14 cellular contexts compared by ENCODE assay signal in the genomic region with DNA sequence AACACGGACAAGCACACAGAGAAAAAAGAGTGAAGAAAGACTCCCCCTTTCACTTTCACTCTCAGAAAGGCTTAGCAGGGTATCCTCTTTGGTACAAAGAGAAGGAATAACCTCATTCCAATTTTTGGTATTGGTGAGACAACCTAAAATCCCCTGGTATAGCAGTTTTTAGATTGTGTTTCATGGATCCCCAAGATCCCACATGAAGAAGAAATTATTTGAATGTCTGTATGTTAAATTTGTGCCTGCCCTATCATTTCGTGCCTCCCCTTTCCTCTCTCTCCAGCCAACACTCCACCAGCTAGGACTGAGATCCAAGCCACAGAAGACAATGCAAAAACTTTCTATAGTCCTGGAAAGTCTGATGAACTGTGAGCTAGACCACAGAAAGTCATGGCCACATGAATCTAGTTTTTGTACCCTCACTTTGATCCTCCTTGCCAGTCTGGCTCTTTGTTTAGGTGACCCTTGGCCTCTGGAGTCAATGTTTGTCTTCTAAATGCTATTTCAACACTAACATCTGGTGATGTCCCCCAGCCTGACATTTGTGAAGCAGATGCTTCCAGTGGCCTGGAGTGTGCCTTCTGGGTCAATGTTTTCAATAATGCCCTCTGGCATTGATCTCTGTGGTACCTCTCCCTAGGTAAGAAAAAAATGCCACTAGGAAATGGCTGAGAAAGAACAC.
"Had no signal": no experiment of that assay in that cellular context is flagged by ENCODE, and none has a peak within 500 bp of the region (broad histone marks: within the 10 kb centered on the region; RNA-seq: fewer than 3 reads in every experiment).

No MANE protein-coding gene starts in this region.

- H3K27ac Mint-ChIP-seq: activated CD4-positive, alpha-beta memory T cell treated with anti-CD3 and anti-CD28 coated beads for 36 hours; activated naive CD8-positive, alpha-beta T cell; immature natural killer cell; nephron progenitor cell had no signal

- ATAC-seq: activated T-cell treated with anti-CD3 and anti-CD28 coated beads, Interleukin-2, amount 50 U/mL, for 4 hours had no signal

- H3K9me3 Mint-ChIP-seq: activated CD4-positive, alpha-beta memory T cell treated with anti-CD3 and anti-CD28 coated beads for 36 hours; activated T-cell treated with anti-CD3 and anti-CD28 coated beads, Interleukin-2, amount 50 U/mL, for 4 hours had no signal

- H3K4me1 ChIP-seq: stomach had no signal

- H3K36me3 Mint-ChIP-seq: activated CD4-positive, alpha-beta memory T cell treated with anti-CD3 and anti-CD28 coated beads for 36 hours; activated naive CD8-positive, alpha-beta T cell; immature natural killer cell had no signal

- H3K9me3 ChIP-seq: stomach, thoracic aorta had no signal

- DNase-seq: activated CD4-positive, alpha-beta memory T cell treated with anti-CD3 and anti-CD28 coated beads for 36 hours; activated effector memory CD4-positive, alpha-beta T cell treated with anti-CD3 and anti-CD28 coated beads, Interleukin-2, amount 50 U/mL, for 16 hours; activated T-cell treated with anti-CD3 and anti-CD28 coated beads, Interleukin-2, amount 50 U/mL, for 4 hours; brain microvascular endothelial cell; dermis blood vessel endothelial cell; glutamatergic neuron; immature natural killer cell; left cardiac atrium; nephron progenitor cell; stimulated activated CD4-positive, alpha-beta T cell treated with anti-CD3 and anti-CD28 coated beads, Interleukin-4, amount 100 ng/mL, for 24 hours; stomach; T1000 had no signal

- H3K4me3 ChIP-seq: stomach, thoracic aorta had no signal

- H3K27me3 ChIP-seq: brain microvascular endothelial cell, stomach had no signal

- H3K27ac ChIP-seq: brain microvascular endothelial cell, stomach, thoracic aorta had no signal

- H3K4me1 Mint-ChIP-seq: immature natural killer cell had no signal

- H3K36me3 ChIP-seq: brain microvascular endothelial cell, stomach, thoracic aorta had no signal

- H3K4me3 Mint-ChIP-seq: activated CD4-positive, alpha-beta memory T cell treated with anti-CD3 and anti-CD28 coated beads for 36 hours; activated naive CD8-positive, alpha-beta T cell; activated T-cell treated with anti-CD3 and anti-CD28 coated beads, Interleukin-2, amount 50 U/mL, for 4 hours; immature natural killer cell; nephron progenitor cell had no signal
